ENCODE assay signal across 25 cellular contexts in genomic region chr14:33516898-33517436, GRCh38.
DNase-seq lines count a peak whose midpoint lies in the region; ATAC-seq, FAIRE-seq and TF ChIP-seq lines count a peak whose summit lies in the region.
"Had no signal": no experiment of that assay in that cellular context is flagged by ENCODE, and none has a peak within 500 bp of the region (broad histone marks: within the 10 kb centered on the region; RNA-seq: fewer than 3 reads in every experiment).

No MANE protein-coding gene starts in this region.

- intact Hi-C loops in endothelial cell of umbilical vein (cut with micrococcal nuclease) = no loop called here

- no peak overlapping the region for H3K9ac ChIP-seq in endothelial cell of umbilical vein (replicated peaks; ENCODE audit: extremely low read depth, insufficient read depth, low read length)

- no peak overlapping the region for H3K4me2 ChIP-seq in endothelial cell of umbilical vein (ENCODE audit: insufficient read depth, low read length)

- H3K4me1 ChIP-seq in endothelial cell of umbilical vein (ENCODE audit: control insufficient read depth, extremely low read depth, insufficient read depth, low read length) = no peaks in the 10 kb centered on the region
- H3K4me1 ChIP-seq: SJSA1 had no signal

- no peak overlapping the region for H3K27ac Mint-ChIP-seq in activated CD8-positive, alpha-beta memory T cell treated with anti-CD3 and anti-CD28 coated beads, Interleukin-2, amount 10 ng/mL, durations not matched to agents 7 days and 5 days

- H3K27me3 Mint-ChIP-seq in activated CD8-positive, alpha-beta memory T cell treated with anti-CD3 and anti-CD28 coated beads, Interleukin-2, amount 10 ng/mL, durations not matched to agents 7 days and 5 days = no peaks in the 10 kb centered on the region

- peak; percentile 28 for FAIRE-seq in endothelial cell of umbilical vein (lab: Jason Lieb, UNC)
- FAIRE-seq: GM12892, H1 had no signal

- CTCF ChIA-PET in endothelial cell of umbilical vein (lab: Charles Lee) = interaction anchor here (1.0 kb wide), 1 partner anchor 41 kb away, joined by 4 read pairs; no protein-coding TSS in a partner anchor
- CTCF ChIA-PET in activated CD8-positive, alpha-beta memory T cell treated with anti-CD3 and anti-CD28 coated beads, Interleukin-2, amount 10 ng/mL, durations not matched to agents 7 days and 5 days (lab: Charles Lee) = no interaction called here

- no peaks in the 10 kb centered on the region for H3K9me1 ChIP-seq in endothelial cell of umbilical vein (replicated peaks; ENCODE audit: control insufficient read depth, extremely low read depth, insufficient read depth, low read length)

- no peaks in the 10 kb centered on the region for H3K9me3 Mint-ChIP-seq in activated CD8-positive, alpha-beta memory T cell treated with anti-CD3 and anti-CD28 coated beads, Interleukin-2, amount 10 ng/mL, durations not matched to agents 7 days and 5 days (ENCODE audit: low read depth)

- no peak overlapping the region for H3K27ac ChIP-seq in endothelial cell of umbilical vein (ENCODE audit: insufficient read depth, low read depth, low read length)
- H3K27ac ChIP-seq: SJSA1 had no signal

- no peaks in the 10 kb centered on the region for H3K79me2 ChIP-seq in endothelial cell of umbilical vein (ENCODE audit: control insufficient read depth, insufficient read depth, low read length)

- POLR2A ChIA-PET in endothelial cell of umbilical vein (lab: Charles Lee) = interaction anchor here (0.6 kb wide), 1 partner anchor 39 kb away, joined by 3 read pairs; no protein-coding TSS in a partner anchor

- no peaks in the 10 kb centered on the region for H3K4me1 Mint-ChIP-seq in activated CD8-positive, alpha-beta memory T cell treated with anti-CD3 and anti-CD28 coated beads, Interleukin-2, amount 10 ng/mL, durations not matched to agents 7 days and 5 days

- no peaks in the 10 kb centered on the region for H3K36me3 Mint-ChIP-seq in activated CD8-positive, alpha-beta memory T cell treated with anti-CD3 and anti-CD28 coated beads, Interleukin-2, amount 10 ng/mL, durations not matched to agents 7 days and 5 days

- no peak overlapping the region for H3K4me3 Mint-ChIP-seq in activated CD8-positive, alpha-beta memory T cell treated with anti-CD3 and anti-CD28 coated beads, Interleukin-2, amount 10 ng/mL, durations not matched to agents 7 days and 5 days

- H3K9me3 ChIP-seq in endothelial cell of umbilical vein (replicated peaks; ENCODE audit: control insufficient read depth, insufficient read depth, low read length) = no peaks in the 10 kb centered on the region
- H3K9me3 ChIP-seq: SJSA1 had no signal

- ATAC-seq in GM18861 (IDR thresholded peaks at IDR 0.05; ENCODE audit: unreplicated experiment) = peak; percentile 41
- ATAC-seq in HG03354 (IDR thresholded peaks at IDR 0.05; ENCODE audit: poor library complexity, severe bottlenecking, unreplicated experiment) = peak; percentile 72
- no peak for ATAC-seq in activated CD8-positive, alpha-beta memory T cell treated with anti-CD3 and anti-CD28 coated beads, Interleukin-2, amount 10 ng/mL, durations not matched to agents 7 days and 5 days
- ATAC-seq: HCT116 had no signal

- peak; percentile 14 for DNase-seq in amniotic epithelial cell (ENCODE audit: low read depth)
- no peak for DNase-seq in endothelial cell of umbilical vein (ENCODE audit: low read depth, low spot score)
- DNase-seq in pons (ENCODE audit: low spot score) = no peak
- no peak for DNase-seq in occipital lobe (lab: John Stamatoyannopoulos, UW)
- DNase-seq in activated CD8-positive, alpha-beta memory T cell treated with anti-CD3 and anti-CD28 coated beads, Interleukin-2, amount 10 ng/mL, durations not matched to agents 7 days and 5 days = no peak
- DNase-seq in GM20000 (ENCODE audit: low spot score) = no peak
- DNase-seq: 8988T, Calu3, DMS79 treated with DMSO at 0.1 percent for 48 hours, GF-D8, KBM-7, NCI-H1048, NCI-H1436 treated with DMSO at 0.1 percent for 48 hours, NCI-H187 treated with DMSO at 0.1 percent for 48 hours, NCI-H2107, NCI-H446 treated with DMSO at 0.1 percent for 48 hours, NCI-H526, Right ventricle myocardium superior, RPMI8226 had no signal

- H3K36me3 ChIP-seq in endothelial cell of umbilical vein (ENCODE audit: control insufficient read depth in 2 of 2, extremely low read depth in 1 of 2, insufficient read depth in 2 of 2, low read length in 2 of 2) = no peaks in the 10 kb centered on the region
- H3K36me3 ChIP-seq: SJSA1 had no signal

- no peak for TF ChIP-seq POLR2A in endothelial cell of umbilical vein (IDR thresholded peaks at IDR 0.05; ENCODE audit: low read depth, low read length)

- H2AFZ ChIP-seq in endothelial cell of umbilical vein (ENCODE audit: low read depth, low read length) = no peak overlapping the region

- H3K27me3 ChIP-seq in endothelial cell of umbilical vein (ENCODE audit: control insufficient read depth in 2 of 2, insufficient read depth in 2 of 2, low read length in 2 of 2) = no peaks in the 10 kb centered on the region
- H3K27me3 ChIP-seq: SJSA1 had no signal

- H3K4me3 ChIP-seq in endothelial cell of umbilical vein (replicated peaks in 1 of 3; ENCODE audit: insufficient read depth in 1 of 3, low read depth in 1 of 3, low read length in 3 of 3) = no peak overlapping the region
- H3K4me3 ChIP-seq: SJSA1 had no signal

- dilution Hi-C loops in endothelial cell of umbilical vein (cut with MboI; ENCODE audit: extremely low pct_ligation_motif_present, low sequenced_read_pairs) = no loop called here

- no peak for TF ChIP-seq CTCF in endothelial cell of umbilical vein (IDR thresholded peaks at IDR 0.05; ENCODE audit: extremely low read depth in 1 of 2, insufficient read depth in 1 of 2, low read depth in 1 of 2, low read length in 2 of 2)
- no peak for TF ChIP-seq CTCF in GM20000 (IDR thresholded peaks at IDR 0.05; ENCODE audit: extremely low read depth, missing control alignments)

- BruUV-seq in endothelial cell of umbilical vein (replicated peaks; lab: Mats Ljungman, UMichigan) = no TSS peak

- H4K20me1 ChIP-seq in endothelial cell of umbilical vein (replicated peaks; ENCODE audit: control insufficient read depth, extremely low read depth, insufficient read depth, low read length) = no peaks in the 10 kb centered on the region

TF ChIP-seq in endothelial cell of umbilical vein, 7 proteins besides CTCF, POLR2A, EP300 and RAD21:
- TF ChIP-seq MYC (IDR thresholded peaks at IDR 0.05; ENCODE audit: low read depth, low read length) = no peak
- TF ChIP-seq EZH2 (IDR thresholded peaks at IDR 0.05; ENCODE audit: borderline replicate concordance, low read depth, low read length, severe bottlenecking) = no peak
- peak; percentile 51 for TF ChIP-seq GATA2 (IDR thresholded peaks at IDR 0.05; ENCODE audit: insufficient read depth, insufficient read length, low read depth, low read length)
